In genomic region chr17:71799657-71800056, GRCh38 we compare ENCODE assay signal across 26 cellular contexts.
A peak's percentile ranks its signal among the peaks of the same experiment; 100 is the strongest.
DNase-seq lines count a peak whose midpoint lies in the region; FAIRE-seq and TF ChIP-seq lines count a peak whose summit lies in the region.
"Had no signal": no experiment of that assay in that cellular context is flagged by ENCODE, and none has a peak within 500 bp of the region (broad histone marks: within the 10 kb centered on the region; RNA-seq: fewer than 3 reads in every experiment).

No MANE protein-coding gene starts in this region.

- dilution Hi-C loops in keratinocyte (cut with MboI; ENCODE audit: extremely low pct_ligation_motif_present, low sequenced_read_pairs), result no loop called here

- H3K36me3 Mint-ChIP-seq in neural progenitor cell, result no peaks in the 10 kb centered on the region
- H3K36me3 Mint-ChIP-seq: CD14-positive monocyte; CD8-positive, alpha-beta memory T cell had no signal

- CTCF ChIA-PET in A673 (lab: Charles Lee), result no interaction called here

- peaks cover 2% of the 10 kb centered on the region for H3K27me3 Mint-ChIP-seq in neural progenitor cell (ENCODE audit: insufficient read depth, low read depth)
- H3K27me3 Mint-ChIP-seq: CD4-positive, alpha-beta T cell had no signal

- no peak overlapping the region for H3K27ac Mint-ChIP-seq in neural progenitor cell
- H3K27ac Mint-ChIP-seq: CD14-positive monocyte; CD4-positive, alpha-beta T cell; CD8-positive, alpha-beta memory T cell; GM23338; HFFc6 had no signal

- H3K27ac ChIP-seq in A673 (ENCODE audit: low read depth, low read length, poor library complexity, severe bottlenecking) (peak overlapping the region; percentile 2), keratinocyte (ENCODE audit: control insufficient read depth, insufficient read depth, low read length) (no peak overlapping the region), neural progenitor cell (no peak overlapping the region)
- H3K27ac ChIP-seq: 22Rv1; BLaER1 treated with 17β-estradiol and CSF1 and Interleukin-3, amounts not matched to agents 10 nM and 100 nM had no signal

- no peak overlapping the region for H3K4me3 Mint-ChIP-seq in neural progenitor cell
- H3K4me3 Mint-ChIP-seq: CD14-positive monocyte; CD4-positive, alpha-beta T cell; CD8-positive, alpha-beta memory T cell; GM23338; HFFc6 had no signal

- intact Hi-C loops in A673 (cut with micrococcal nuclease; ENCODE audit: unreplicated experiment), result no loop called here

- H3K4me3 ChIP-seq in A673 (ENCODE audit: low read depth, low read length, poor library complexity, severe bottlenecking) (no peak overlapping the region), keratinocyte (ENCODE audit: control insufficient read depth in 2 of 3, extremely low read depth in 1 of 3, insufficient read depth in 2 of 3, low read depth in 1 of 3, low read length in 3 of 3) (no peak overlapping the region), neural progenitor cell (no peak overlapping the region)
- H3K4me3 ChIP-seq: BLaER1 treated with 17β-estradiol and CSF1 and Interleukin-3, amounts not matched to agents 10 nM and 100 nM; GM12878; GM23338; HAP-1 had no signal

- H3K4me2 ChIP-seq in keratinocyte (ENCODE audit: control insufficient read depth, extremely low read depth, insufficient read depth, low read depth, low read length) (no peak overlapping the region), neural progenitor cell (no peak overlapping the region)
- H3K4me2 ChIP-seq: BLaER1 treated with 17β-estradiol and CSF1 and Interleukin-3, amounts not matched to agents 10 nM and 100 nM; GM23338 had no signal

- H3K4me1 Mint-ChIP-seq in neural progenitor cell, result peaks cover 4% of the 10 kb centered on the region
- H3K4me1 Mint-ChIP-seq: CD14-positive monocyte; CD8-positive, alpha-beta memory T cell had no signal

- H3K27me3 ChIP-seq in A673 (replicated peaks; ENCODE audit: insufficient read depth, low read depth, low read length, poor library complexity) (no peaks in the 10 kb centered on the region), keratinocyte (ENCODE audit: control insufficient read depth, extremely low read depth, insufficient read depth, low read length) (no peaks in the 10 kb centered on the region), neural progenitor cell (no peaks in the 10 kb centered on the region)
- H3K27me3 ChIP-seq: BE2C; BLaER1 treated with 17β-estradiol and CSF1 and Interleukin-3, amounts not matched to agents 10 nM and 100 nM had no signal

- no peak for DNase-seq in A673 (ENCODE audit: low spot score)
- DNase-seq in keratinocyte (ENCODE audit: low read depth, low spot score), result no peak
- no peak for DNase-seq in neural progenitor cell (ENCODE audit: low spot score)
- DNase-seq in urothelium cell line (ENCODE audit: low spot score), result no peak
- DNase-seq in NCI-H2171 (lab: John Stamatoyannopoulos, UW), result no peak
- DNase-seq in GM12892 (ENCODE audit: insufficient read length), result no peak
- no peak for DNase-seq in HTR-8/SVneo (ENCODE audit: insufficient read length, low spot score)
- DNase-seq: ACHN; AML-193; CD4-positive, alpha-beta T cell; CD8-positive, alpha-beta memory T cell; DMS 273 treated with DMSO at 0.1 percent for 48 hours; DMS79; EL; GDM1; HFFc6 had no signal

- H3K4me1 ChIP-seq in A673 (ENCODE audit: insufficient read depth, low read length, poor library complexity, severe bottlenecking), result peaks cover 11% of the 10 kb centered on the region
- no peaks in the 10 kb centered on the region for H3K4me1 ChIP-seq in keratinocyte (ENCODE audit: control insufficient read depth, extremely low read depth, insufficient read depth, low read length)
- no peaks in the 10 kb centered on the region for H3K4me1 ChIP-seq in neural progenitor cell
- H3K4me1 ChIP-seq: BLaER1 treated with 17β-estradiol and CSF1 and Interleukin-3, amounts not matched to agents 10 nM and 100 nM; HAP-1 had no signal

- H2AFZ ChIP-seq in keratinocyte (ENCODE audit: control insufficient read depth, low read length) (no peak overlapping the region), neural progenitor cell (replicated peaks) (peak overlapping the region; percentile 26)
- H2AFZ ChIP-seq: GM23338 had no signal

- BruUV-seq in A673 (replicated peaks; lab: Mats Ljungman, UMichigan), result no TSS peak

- no peaks in the 10 kb centered on the region for H3F3A ChIP-seq in neural progenitor cell (ENCODE audit: low read depth)

- no peaks in the 10 kb centered on the region for H4K20me1 ChIP-seq in keratinocyte (ENCODE audit: control insufficient read depth, extremely low read depth, insufficient read depth, low read length)
- no peaks in the 10 kb centered on the region for H4K20me1 ChIP-seq in neural progenitor cell (ENCODE audit: low read depth)
- H4K20me1 ChIP-seq: BLaER1 treated with 17β-estradiol and CSF1 and Interleukin-3, amounts not matched to agents 10 nM and 100 nM had no signal

- no peak for TF ChIP-seq CTCF in A673 (conservative IDR thresholded peaks at IDR 0.05; ENCODE audit: low read depth, low read length)
- no peak for TF ChIP-seq CTCF in keratinocyte (optimal IDR thresholded peaks at IDR 0.05 in 1 of 3, IDR thresholded peaks at IDR 0.05 in 1 of 3, conservative IDR thresholded peaks at IDR 0.05 in 1 of 3; ENCODE audit: extremely low read depth in 1 of 3, insufficient read depth in 2 of 3, low read length in 3 of 3)
- no peak for TF ChIP-seq CTCF in neural progenitor cell (IDR thresholded peaks at IDR 0.05)

- no peaks in the 10 kb centered on the region for H3K9me1 ChIP-seq in keratinocyte (ENCODE audit: control insufficient read depth, extremely low read depth, insufficient read depth, low read length)

- peak; percentile 5 for FAIRE-seq in keratinocyte (lab: Jason Lieb, UNC)
- FAIRE-seq in urothelium cell line (lab: Jason Lieb, UNC), result peak; percentile 53
- no peak for FAIRE-seq in GM12892 (lab: Jason Lieb, UNC)
- no peak for FAIRE-seq in HTR-8/SVneo (lab: Jason Lieb, UNC)
- FAIRE-seq: A204.1, D721Med, GM12878, GM18507 had no signal

- H3K9me3 ChIP-seq in A673 (ENCODE audit: low read depth, low read length, poor library complexity, severe bottlenecking) (no peaks in the 10 kb centered on the region), keratinocyte (ENCODE audit: control insufficient read depth, low read depth, low read length) (no peaks in the 10 kb centered on the region), neural progenitor cell (ENCODE audit: low read depth) (no peaks in the 10 kb centered on the region)
- H3K9me3 ChIP-seq: BE2C; BLaER1 treated with 17β-estradiol and CSF1 and Interleukin-3, amounts not matched to agents 10 nM and 100 nM; HAP-1 had no signal

- H3K79me2 ChIP-seq in keratinocyte (ENCODE audit: control insufficient read depth, insufficient read depth, low read length), result no peaks in the 10 kb centered on the region
- H3K79me2 ChIP-seq in neural progenitor cell (ENCODE audit: low read depth), result no peaks in the 10 kb centered on the region

- H3K9ac ChIP-seq in keratinocyte (ENCODE audit: control insufficient read depth, extremely low read depth, insufficient read depth, low read length), result no peak overlapping the region
- no peak overlapping the region for H3K9ac ChIP-seq in neural progenitor cell
- H3K9ac ChIP-seq: BLaER1 treated with 17β-estradiol and CSF1 and Interleukin-3, amounts not matched to agents 10 nM and 100 nM had no signal

- H3K36me3 ChIP-seq in A673 (ENCODE audit: insufficient read depth, low read length, poor library complexity, severe bottlenecking) (no peaks in the 10 kb centered on the region), keratinocyte (ENCODE audit: control insufficient read depth in 2 of 2, extremely low read depth in 1 of 2, insufficient read depth in 2 of 2, low read length in 2 of 2) (no peaks in the 10 kb centered on the region), neural progenitor cell (no peaks in the 10 kb centered on the region)
- H3K36me3 ChIP-seq: BE2C; BLaER1 treated with 17β-estradiol and CSF1 and Interleukin-3, amounts not matched to agents 10 nM and 100 nM; HAP-1 had no signal

- POLR2A ChIA-PET in A673 (lab: Charles Lee; ENCODE audit: low non-redundant PET), result no interaction called here

- TF ChIP-seq POLR2A in GM12892 (IDR thresholded peaks at IDR 0.05; ENCODE audit: low read depth, low read length), result no peak

- peaks cover 6% of the 10 kb centered on the region for H3K9me3 Mint-ChIP-seq in neural progenitor cell
- H3K9me3 Mint-ChIP-seq: GM23338, HFFc6 had no signal
